ENCODE assay signal across 18 cellular contexts in genomic region chr16:87160218-87160617, GRCh38.
A peak's percentile ranks its signal among the peaks of the same experiment; 100 is the strongest.
DNase-seq lines count a peak whose midpoint lies in the region; ATAC-seq and TF ChIP-seq lines count a peak whose summit lies in the region.
"Had no signal": no experiment of that assay in that cellular context is flagged by ENCODE, and none has a peak within 500 bp of the region (broad histone marks: within the 10 kb centered on the region; RNA-seq: fewer than 3 reads in every experiment).

No MANE protein-coding gene starts in this region.

- H3K27me3 ChIP-seq in BLaER1 treated with 17β-estradiol and CSF1 and Interleukin-3, amounts not matched to agents 10 nM and 100 nM, result no peaks in the 10 kb centered on the region
- H3K27me3 ChIP-seq in PC-9 (ENCODE audit: insufficient read depth, low read depth) (peaks cover 19% of the 10 kb centered on the region), thyroid gland (no peaks in the 10 kb centered on the region)

- peaks cover 3% of the 10 kb centered on the region for H3K27me3 Mint-ChIP-seq in osteocyte (ENCODE audit: unreplicated experiment)

- no peak overlapping the region for H3K9ac ChIP-seq in BLaER1 treated with 17β-estradiol and CSF1 and Interleukin-3, amounts not matched to agents 10 nM and 100 nM

- WGBS in thyroid gland, 2 donors, result 24 to 35% methylated on average over 10 to 15 of the region's 15 CpGs

- H3K9me3 ChIP-seq in BLaER1 treated with 17β-estradiol and CSF1 and Interleukin-3, amounts not matched to agents 10 nM and 100 nM (replicated peaks in 1 of 11), result peaks cover 0 to 2% (median 0%) of the 10 kb centered on the region in 11 experiments; a peak in 2 of 22 replicates
- H3K9me3 ChIP-seq in PC-9 (ENCODE audit: insufficient read depth, low read depth), result no peaks in the 10 kb centered on the region
- no peaks in the 10 kb centered on the region for H3K9me3 ChIP-seq in thyroid gland

- peaks cover 0 to 21% (median 13%) of the 10 kb centered on the region in 10 experiments; a peak in 12 of 20 replicates for H3K4me1 ChIP-seq in BLaER1 treated with 17β-estradiol and CSF1 and Interleukin-3, amounts not matched to agents 10 nM and 100 nM
- H3K4me1 ChIP-seq in PC-9 (replicated peaks; ENCODE audit: insufficient read depth) (peaks cover 17% of the 10 kb centered on the region), thyroid gland (no peaks in the 10 kb centered on the region)

- no peaks in the 10 kb centered on the region for H3K79me2 ChIP-seq in PC-9 (ENCODE audit: low read depth)

- H3F3A ChIP-seq in PC-9 (ENCODE audit: insufficient read depth, low read depth), result peaks cover 5% of the 10 kb centered on the region; the same call in 1 of the 2 replicates

- DNase-seq in PC-9 (no peak), iris pigment epithelial cell (ENCODE audit: low read depth) (peak; percentile 26), osteocyte (ENCODE audit: extremely low spot score, unreplicated experiment) (no peak), GM19238 (ENCODE audit: insufficient read length, low spot score) (no peak), thyroid gland (no peak)
- no peak for DNase-seq in activated CD4-positive, alpha-beta T cell treated with anti-CD3 and anti-CD28 coated beads for 48 hours
- DNase-seq: cerebellar nuclear complex; EL; foreskin melanocyte; HFFc6; naive B cell; NCI-H1694; NCI-H345; NK-92 treated with Interleukin-12 subunit alpha and Interleukin-12 subunit beta, amount 100 ng/mL, for 24 hours; T-cell had no signal

- H3K4me2 ChIP-seq in BLaER1 treated with 17β-estradiol and CSF1 and Interleukin-3, amounts not matched to agents 10 nM and 100 nM, result peak overlapping the region in 6 of 11 experiments; percentile 8 to 55 (median 34); a peak in 9 of 22 replicates
- H3K4me2 ChIP-seq in PC-9, result peak overlapping the region; percentile 43

- TF ChIP-seq CTCF in PC-9 (conservative IDR thresholded peaks at IDR 0.05) (no peak), osteocyte (IDR thresholded peaks at IDR 0.05) (no peak), thyroid gland (IDR thresholded peaks at IDR 0.05) (no peak)

- POLR2A ChIA-PET in PC-9 (lab: Charles Lee; ENCODE audit: unreplicated experiment), result no interaction called here

- H2AFZ ChIP-seq in PC-9, result 0 out of 2 replicates have a peak overlapping the region, but pooled peaks have one; percentile 60

- intact Hi-C loops in PC-9 (cut with micrococcal nuclease; ENCODE audit: unreplicated experiment) (no loop called here), thyroid gland (cut with DNase I) (no loop called here)

- BruUV-seq in PC-9 (replicated peaks; lab: Mats Ljungman, UMichigan), result no TSS peak

- no peak for TF ChIP-seq POLR2A in thyroid gland (IDR thresholded peaks at IDR 0.05)

- ATAC-seq in GM21381 (IDR thresholded peaks at IDR 0.05; ENCODE audit: unreplicated experiment), result no peak
- ATAC-seq: T-cell had no signal

- H3K27ac Mint-ChIP-seq in osteocyte (ENCODE audit: unreplicated experiment), result peak overlapping the region; percentile 37
- H3K27ac Mint-ChIP-seq: HFFc6, naive B cell, T-cell had no signal

- no peak overlapping the region for H3K27ac ChIP-seq in BLaER1 treated with 17β-estradiol and CSF1 and Interleukin-3, amounts not matched to agents 10 nM and 100 nM
- no peak overlapping the region for H3K27ac ChIP-seq in PC-9
- H3K27ac ChIP-seq in thyroid gland, result no peak overlapping the region
- H3K27ac ChIP-seq: VCaP had no signal

- H3K9me2 ChIP-seq in PC-9 (ENCODE audit: insufficient read depth), result no peaks in the 10 kb centered on the region

- peaks cover 10% of the 10 kb centered on the region for H3K4me1 Mint-ChIP-seq in osteocyte (ENCODE audit: unreplicated experiment)
- H3K4me1 Mint-ChIP-seq: naive B cell, T-cell had no signal

- H3K9me3 Mint-ChIP-seq in osteocyte (ENCODE audit: unreplicated experiment), result no peaks in the 10 kb centered on the region
- H3K9me3 Mint-ChIP-seq: HFFc6 had no signal

- H3K36me3 ChIP-seq in BLaER1 treated with 17β-estradiol and CSF1 and Interleukin-3, amounts not matched to agents 10 nM and 100 nM, result no peaks in the 10 kb centered on the region
- no peaks in the 10 kb centered on the region for H3K36me3 ChIP-seq in PC-9 (ENCODE audit: low read depth)
- no peaks in the 10 kb centered on the region for H3K36me3 ChIP-seq in thyroid gland

- H3K4me3 Mint-ChIP-seq in osteocyte (ENCODE audit: unreplicated experiment), result no peak overlapping the region
- H3K4me3 Mint-ChIP-seq: HFFc6, naive B cell, T-cell had no signal

- H3K4me3 ChIP-seq in BLaER1 treated with 17β-estradiol and CSF1 and Interleukin-3, amounts not matched to agents 10 nM and 100 nM, result no peak overlapping the region
- H3K4me3 ChIP-seq in PC-9 (no peak overlapping the region), thyroid gland (replicated peaks in 1 of 3) (no peak overlapping the region)

- H4K20me1 ChIP-seq in BLaER1 treated with 17β-estradiol and CSF1 and Interleukin-3, amounts not matched to agents 10 nM and 100 nM, result no peaks in the 10 kb centered on the region
- H4K20me1 ChIP-seq in PC-9 (ENCODE audit: insufficient read depth), result no peaks in the 10 kb centered on the region

- peaks cover 3% of the 10 kb centered on the region for H3K36me3 Mint-ChIP-seq in osteocyte (ENCODE audit: unreplicated experiment)
- H3K36me3 Mint-ChIP-seq: T-cell had no signal

- CTCF ChIA-PET in PC-9 (lab: Charles Lee), result interaction anchor here (0.7 kb wide), 1 partner anchor 31 kb away, joined by 5 read pairs; no protein-coding TSS in a partner anchor
